In the genomic region with DNA sequence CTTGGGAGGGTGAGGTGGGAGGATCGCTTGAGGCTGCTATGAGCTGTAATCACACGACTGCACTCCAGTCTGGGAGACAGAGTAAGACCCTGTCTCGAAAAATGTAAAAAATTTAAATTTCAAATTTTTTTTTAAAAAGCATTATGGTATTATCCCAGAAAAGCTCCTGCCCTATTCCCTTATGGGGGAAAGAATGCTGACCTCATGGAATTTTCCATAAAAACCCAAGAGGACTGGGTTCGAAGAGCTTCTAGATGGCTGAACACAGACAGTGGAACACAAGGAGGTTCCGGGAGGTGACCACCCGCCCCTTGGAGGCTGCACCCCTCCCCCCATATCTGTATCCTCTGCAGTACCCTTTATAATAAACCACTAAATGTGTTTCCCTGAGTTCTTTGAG, we compare ENCODE assay signal across 1 cellular context.
TF ChIP-seq lines count a peak whose summit lies in the region.

No MANE protein-coding gene starts in this region.

TF ChIP-seq in HepG2, 621 proteins besides CTCF, POLR2A, EP300 and RAD21:
- TF ChIP-seq ZNF788 (CRISPR knock-in tag; IDR thresholded peaks at IDR 0.05; ENCODE audit: borderline replicate concordance), result no peak
- no peak for TF ChIP-seq DPF2 (CRISPR knock-in tag; IDR thresholded peaks at IDR 0.05; ENCODE audit: borderline replicate concordance, low read depth)
- peak; percentile 77 for TF ChIP-seq MAFF (IDR thresholded peaks at IDR 0.05; ENCODE audit: low read depth, low read length)
- TF ChIP-seq GATA4 (IDR thresholded peaks at IDR 0.05; ENCODE audit: borderline replicate concordance, low read depth), result no peak
- TF ChIP-seq MAFK (conservative IDR thresholded peaks at IDR 0.05 in 1 of 2, IDR thresholded peaks at IDR 0.05 in 1 of 2; ENCODE audit: low read length in 2 of 2), result peak; percentile 74 to 88
